In the genomic region with DNA sequence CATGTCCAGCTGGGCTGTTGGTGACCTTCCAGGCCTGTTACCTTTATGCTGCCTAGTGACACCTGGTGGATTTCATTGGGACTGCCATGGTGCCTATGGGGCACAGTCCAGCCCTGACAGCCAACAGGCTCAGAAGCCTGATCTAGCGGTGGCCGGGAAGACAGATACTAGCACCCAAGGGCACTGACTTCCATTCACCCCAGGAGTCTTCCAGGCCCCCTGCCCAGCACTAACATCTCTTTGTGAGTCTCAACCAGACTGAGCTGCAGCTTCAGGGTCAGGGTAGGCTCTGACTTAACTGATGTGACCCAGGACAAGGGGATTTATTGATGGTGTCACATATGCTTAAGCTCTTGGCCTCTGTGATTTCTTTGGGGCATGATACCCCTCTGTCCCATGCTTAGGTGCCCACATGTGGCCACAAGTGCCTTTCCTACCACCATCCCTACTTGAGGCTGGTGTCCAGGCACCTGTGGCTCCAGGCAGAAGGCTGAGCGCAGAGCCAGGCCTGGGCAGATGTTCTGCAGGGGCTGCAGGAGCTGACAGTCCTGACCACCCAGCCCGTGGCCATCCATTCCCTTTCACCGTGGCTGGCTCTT, we compare ENCODE assay signal across 8 cellular contexts. TPM values are rescaled to one million over a fixed set of nuclear protein-coding genes. Genes with fewer than 3 reads are reported as not detected.
DNase-seq lines count a peak whose midpoint lies in the region; ATAC-seq and TF ChIP-seq lines count a peak whose summit lies in the region.
"Not testable (repeated sequence)": the region's sequence is repeated elsewhere in the genome, so short reads cannot be mapped to it uniquely, and the experiment has no call there.

No MANE protein-coding gene starts in this region.

- H3K4me3 ChIP-seq in Panc1 (ENCODE audit: low read depth in 2 of 2, low read length in 2 of 2); retinal pigment epithelial cell (ENCODE audit: low read length): not testable (repeated sequence)

- peak; percentile 92 for TF ChIP-seq CTCF in Panc1 (IDR thresholded peaks at IDR 0.05)
- TF ChIP-seq CTCF in retinal pigment epithelial cell (conservative IDR thresholded peaks at IDR 0.05; ENCODE audit: low read depth, low read length) = peak; percentile 48

- not testable (repeated sequence) for H3K27me3 ChIP-seq in Panc1 (ENCODE audit: control insufficient read depth, insufficient read depth, low read length)

- POLR2A ChIA-PET in Panc1 (lab: Charles Lee) = not testable (repeated sequence)

- not testable (repeated sequence) for H3K27ac ChIP-seq in Panc1 (ENCODE audit: low read length)

- intact Hi-C loops in Panc1 (cut with micrococcal nuclease; ENCODE audit: unreplicated experiment) = not testable (repeated sequence)

- H3K9me3 ChIP-seq in Panc1 (ENCODE audit: control insufficient read depth, insufficient read depth, low read depth, low read length) = not testable (repeated sequence)

- DNase-seq in EH (ENCODE audit: low read depth) (peak; percentile 25), H4 (ENCODE audit: low spot score) (peak; percentile 64), cerebellar cortex (ENCODE audit: low spot score) (peak; percentile 21), inferior parietal cortex (ENCODE audit: extremely low spot score) (peak; percentile 4), retinal pigment epithelial cell (ENCODE audit: low read depth) (peak; percentile 1), superior temporal gyrus (ENCODE audit: extremely low spot score) (peak; percentile 8)
- not testable (repeated sequence) for DNase-seq in Panc1 (ENCODE audit: low read depth, low spot score)
- DNase-seq in activated CD8-positive, alpha-beta memory T cell treated with anti-CD3 and anti-CD28 coated beads, Interleukin-2, amount 50 U/mL, for 24 hours (ENCODE audit: extremely low read depth) = peak; percentile 32

- not testable (repeated sequence) for BruUV-seq in Panc1 (replicated peaks; lab: Mats Ljungman, UMichigan)

- CTCF ChIA-PET in Panc1 (lab: Charles Lee) = not testable (repeated sequence)

- in situ Hi-C loops in Panc1 (cut with HindIII; ENCODE audit: low pct_unique_long_range_greater_than_20kb, low sequenced_read_pairs) = not testable (repeated sequence)

- peak; percentile 100 for ATAC-seq in Panc1

- H3K36me3 ChIP-seq in Panc1 (ENCODE audit: control insufficient read depth, insufficient read depth, low read length) = not testable (repeated sequence)

- H3K4me1 ChIP-seq in Panc1 (ENCODE audit: control insufficient read depth, insufficient read depth, low read length) = not testable (repeated sequence)

RNA-seq across cellular contexts. Expression of a gene that starts 8.0 kb away (rescaled TPM):
- not detected in 2 replicates for total RNA-seq in H4 (2014; rRNA removed; shearing (Covaris generic))
- total RNA-seq in Panc1 (2021; ENCODE audit: unreplicated experiment) = not detected
- not detected for polyA plus RNA-seq in Panc1 (2012; ENCODE audit: insufficient read length)

RNA-seq across cellular contexts. Expression of a gene that starts 16.5 kb away (rescaled TPM):
- total RNA-seq in H4 (2014; rRNA removed; shearing (Covaris generic)) = not detected in 2 replicates
- not detected for total RNA-seq in Panc1 (2021; ENCODE audit: unreplicated experiment)
- polyA plus RNA-seq in Panc1 (2012; ENCODE audit: insufficient read length) = not detected
